ENCODE assay signal across 21 cellular contexts in genomic region chr15:89926158-89926557, GRCh38. TPM values are rescaled to one million over a fixed set of nuclear protein-coding genes. Genes with fewer than 3 reads are reported as not detected.
DNase-seq lines count a peak whose midpoint lies in the region; ATAC-seq, FAIRE-seq and TF ChIP-seq lines count a peak whose summit lies in the region.
"Had no signal": no experiment of that assay in that cellular context is flagged by ENCODE, and none has a peak within 500 bp of the region (broad histone marks: within the 10 kb centered on the region; RNA-seq: fewer than 3 reads in every experiment).

No MANE protein-coding gene starts in this region.

- WGBS in liver = 65% methylated on average over 2 of the region's 2 CpGs
- 50% methylated on average over 2 of the region's 2 CpGs for WGBS in HepG2 (ENCODE audit: low lambda C conversion rate)

- H3K36me3 ChIP-seq in liver (ENCODE audit: control insufficient read depth in 4 of 4, insufficient read depth in 3 of 4, low read depth in 1 of 4, low read length in 3 of 4) (no peaks in the 10 kb centered on the region), HepG2 (replicated peaks in 1 of 2; ENCODE audit: control insufficient read depth in 1 of 2, insufficient read depth in 2 of 2, low read length in 2 of 2) (no peaks in the 10 kb centered on the region)

- no peak for TF ChIP-seq RAD21 in liver (IDR thresholded peaks at IDR 0.05)
- TF ChIP-seq RAD21 in HepG2 (CRISPR knock-in tag; IDR thresholded peaks at IDR 0.05) = no peak

- FAIRE-seq in HepG2 (lab: Jason Lieb, UNC) = no peak
- FAIRE-seq in D721Med (lab: Jason Lieb, UNC) = no peak

- POLR2A ChIA-PET in HepG2 (lab: Yijun Ruan, JAX) = no interaction called here

- no peak overlapping the region for H3K27ac ChIP-seq in liver (ENCODE audit: low read depth in 1 of 2, low read length in 2 of 2)
- H3K27ac ChIP-seq in HepG2 (ENCODE audit: extremely low read length, insufficient read depth, low read length) = no peak overlapping the region
- peak overlapping the region; percentile 83 for H3K27ac ChIP-seq in VCaP
- H3K27ac ChIP-seq: C4-2B had no signal

- H3K27me3 ChIP-seq in liver (ENCODE audit: control insufficient read depth in 4 of 4, insufficient read depth in 4 of 4, low read length in 3 of 4) (no peaks in the 10 kb centered on the region), HepG2 (ENCODE audit: control insufficient read depth in 1 of 2, insufficient read depth in 2 of 2, low read length in 2 of 2) (0 out of 5 replicates have a peak, but pooled peaks cover 0 to 3% of the 10 kb centered on the region in 2 experiments)

- no TSS peak for BruUV-seq in HepG2 (replicated peaks; lab: Mats Ljungman, UMichigan)

- no peak overlapping the region for H2AFZ ChIP-seq in HepG2 (ENCODE audit: low read length)

- TF ChIP-seq EP300 in HepG2 (IDR thresholded peaks at IDR 0.05; ENCODE audit: low read depth in 2 of 2, low read length in 2 of 2) (no peak), HepG2 (CRISPR knock-in tag; IDR thresholded peaks at IDR 0.05; ENCODE audit: borderline replicate concordance) (no peak)

- intact Hi-C loops in HepG2 (cut with micrococcal nuclease; ENCODE audit: unreplicated experiment) = no loop called here

- TF ChIP-seq POLR2A in HepG2 (IDR thresholded peaks at IDR 0.05; ENCODE audit: insufficient read depth in 1 of 2, low read depth in 2 of 2, low read length in 2 of 2) = no peak

- H3K4me1 ChIP-seq in liver (ENCODE audit: control insufficient read depth in 4 of 4, insufficient read depth in 4 of 4, low read length in 3 of 4) = peaks cover 0 to 13% (median 3%) of the 10 kb centered on the region in 4 donors
- H3K4me1 ChIP-seq in HepG2 (ENCODE audit: insufficient read depth, low read length) = peaks cover 22% of the 10 kb centered on the region

- no peaks in the 10 kb centered on the region for H3K79me2 ChIP-seq in HepG2 (ENCODE audit: insufficient read depth, low read length)

- CTCF ChIA-PET in HepG2 (lab: Yijun Ruan, JAX; ENCODE audit: low intra/inter-chr PET ratio, low total read pairs) = no interaction called here

- H3K9ac ChIP-seq in liver (ENCODE audit: low read depth in 1 of 2, low read length in 2 of 2) (no peak overlapping the region), HepG2 (ENCODE audit: insufficient read depth, low read depth, low read length) (no peak overlapping the region)

- H3K4me3 ChIP-seq in liver (ENCODE audit: low read depth in 1 of 3, low read length in 3 of 3) (no peak overlapping the region), HepG2 (replicated peaks in 1 of 3; ENCODE audit: insufficient read depth in 1 of 3, low read depth in 2 of 3, low read length in 3 of 3) (no peak overlapping the region)

- H3K9me3 ChIP-seq in liver (ENCODE audit: control insufficient read depth in 4 of 4, low read length in 3 of 4) = no peaks in the 10 kb centered on the region
- H3K9me3 ChIP-seq in HepG2 (ENCODE audit: low read length) = no peaks in the 10 kb centered on the region

- in situ Hi-C loops in HepG2 (cut with HindIII; ENCODE audit: extremely low pct_ligation_motif_present, low pct_unique_long_range_greater_than_20kb) = no loop called here

- ATAC-seq in HepG2 = no peak
- ATAC-seq in activated CD4-positive, CD25-positive, alpha-beta regulatory T cell treated with anti-CD3 and anti-CD28 coated beads, Interleukin-2, amount 50 U/mL, for 24 hours = no peak

- H4K20me1 ChIP-seq in HepG2 (ENCODE audit: insufficient read depth, low read length) = no peaks in the 10 kb centered on the region

- TF ChIP-seq CTCF in liver (IDR thresholded peaks at IDR 0.05; ENCODE audit: low read depth, low read length, missing input control) = no peak
- TF ChIP-seq CTCF in HepG2 (CRISPR knock-in tag; IDR thresholded peaks at IDR 0.05) = no peak
- TF ChIP-seq CTCF in VCaP (conservative IDR thresholded peaks at IDR 0.05) = no peak
- no peak for TF ChIP-seq CTCF in D721Med (IDR thresholded peaks at IDR 0.05; ENCODE audit: insufficient read depth, missing control alignments)

- no peak overlapping the region for H3K4me2 ChIP-seq in HepG2 (ENCODE audit: low read depth, low read length)

- DNase-seq in HepG2 (ENCODE audit: low spot score) = no peak
- peak; percentile 56 for DNase-seq in fibroblast of the conjunctiva (ENCODE audit: low read depth)
- DNase-seq in HCEC 1CT = no peak
- no peak for DNase-seq in foreskin melanocyte
- DNase-seq in D721Med (ENCODE audit: insufficient read length, low spot score) = no peak
- DNase-seq: 8988T; COR-L47; DMS153; H7; KBM-7; MV-4-11; NCI-H1417; NCI-H187 treated with DMSO at 0.1 percent for 48 hours; NCI-H446; NK-92 treated with Interleukin-12 subunit alpha and Interleukin-12 subunit beta, amount 100 ng/mL, for 24 hours; RPMI8226 had no signal

RNA-seq across cellular contexts. Expression of gene ARPIN, which starts 13.4 kb away (rescaled TPM):
- total RNA-seq in liver (1 to 10 TPM; 3.9 to 7.2 TPM), HepG2 (2016; rRNA removed; fragmentation: Illumina TruSeq; extraction: Trizol) (5.0 and 5.3 TPM in 2 replicates)
- polyA plus RNA-seq in liver (1 to 10 TPM; 1.6 to 3.2 TPM), HepG2 (2011; rRNA removed) (2.8 and 2.9 TPM in 2 replicates)
- 1.2 and 1.7 TPM in 2 replicates for total RNA-seq in HepG2 (2016; cell fraction: cytosol; rRNA removed; fragmentation: Illumina TruSeq; extraction: Trizol; ENCODE audit: low read depth)
- 4.1 and 5.0 TPM in 2 replicates for total RNA-seq in HepG2 (2016; cell fraction: insoluble cytoplasmic fraction; rRNA removed; fragmentation: Illumina TruSeq; extraction: Trizol)
- total RNA-seq in HepG2 (2016; cell fraction: membrane; rRNA removed; fragmentation: Illumina TruSeq; extraction: Trizol) = 2.6 and 2.8 TPM in 2 replicates
- total RNA-seq in HepG2 (2016; cell fraction: nucleus; rRNA removed; fragmentation: Illumina TruSeq; extraction: Trizol) = 4.1 and 5.5 TPM in 2 replicates
- 1.7 and 2.2 TPM in 2 replicates for polyA plus RNA-seq in HepG2 (2011; cell fraction: cytosol; rRNA removed)
- 3.2 and 3.8 TPM in 2 replicates for polyA plus RNA-seq in HepG2 (2011; cell fraction: nucleus; rRNA removed)
- polyA plus RNA-seq in HepG2 (2012) = 1.8 and 3.2 TPM in 2 replicates
- 0.83 and 1.00 TPM in 2 replicates for polyA plus RNA-seq in HepG2 (2016; cell fraction: cytosol; fragmentation: Illumina TruSeq; extraction: Trizol; ENCODE audit: low read depth)
- polyA plus RNA-seq in HepG2 (2016; cell fraction: insoluble cytoplasmic fraction; fragmentation: Illumina TruSeq; extraction: Trizol; ENCODE audit: low read depth) = 4.0 and 4.8 TPM in 2 replicates
- polyA plus RNA-seq in HepG2 (2016; cell fraction: membrane; fragmentation: Illumina TruSeq; extraction: Trizol; ENCODE audit: low read depth) = 1.8 TPM in 2 replicates
- 4.8 and 6.0 TPM in 2 replicates for polyA plus RNA-seq in HepG2 (2016; cell fraction: nucleus; fragmentation: Illumina TruSeq; extraction: Trizol; ENCODE audit: insufficient read depth, low read depth)
- polyA minus RNA-seq in HepG2 (2011; rRNA and poly(A)+ RNA removed; ENCODE audit: low replicate concordance) = 4.6 and 18.8 TPM in 2 replicates
- polyA minus RNA-seq in HepG2 (2011; cell fraction: cytosol; rRNA and poly(A)+ RNA removed) = 1.5 and 1.8 TPM in 2 replicates
- 4.5 and 6.6 TPM in 2 replicates for polyA minus RNA-seq in HepG2 (2011; cell fraction: nucleus; rRNA and poly(A)+ RNA removed)
- total RNA-seq: OCI-LY7 had no signal

RNA-seq across cellular contexts. Expression of gene AP3S2, which starts 32.4 kb away (rescaled TPM):
- 10 to 100 TPM; 24.1 to 73.5 TPM for total RNA-seq in liver
- 10 to 100 TPM in 1 of 2 donors, 1 to 10 TPM in 1; 8.4 to 27.6 TPM for polyA plus RNA-seq in liver
- 44.4 and 69.5 TPM in 2 replicates for total RNA-seq in HepG2 (2016; rRNA removed; fragmentation: Illumina TruSeq; extraction: Trizol)
- 14.8 and 16.1 TPM in 2 replicates for total RNA-seq in HepG2 (2016; cell fraction: cytosol; rRNA removed; fragmentation: Illumina TruSeq; extraction: Trizol; ENCODE audit: low read depth)
- 44.6 and 83.7 TPM in 2 replicates for total RNA-seq in HepG2 (2016; cell fraction: insoluble cytoplasmic fraction; rRNA removed; fragmentation: Illumina TruSeq; extraction: Trizol)
- 19.4 and 21.8 TPM in 2 replicates for total RNA-seq in HepG2 (2016; cell fraction: membrane; rRNA removed; fragmentation: Illumina TruSeq; extraction: Trizol)
- 26.9 and 31.9 TPM in 2 replicates for total RNA-seq in HepG2 (2016; cell fraction: nucleus; rRNA removed; fragmentation: Illumina TruSeq; extraction: Trizol)
- polyA plus RNA-seq in HepG2 (2011; rRNA removed) = 16.5 and 17.6 TPM in 2 replicates
- polyA plus RNA-seq in HepG2 (2011; cell fraction: cytosol; rRNA removed) = 13.1 and 25.8 TPM in 2 replicates
- 10.5 and 11.5 TPM in 2 replicates for polyA plus RNA-seq in HepG2 (2011; cell fraction: nucleus; rRNA removed)
- polyA plus RNA-seq in HepG2 (2012) = 22.0 and 35.9 TPM in 2 replicates
- 4.3 and 5.8 TPM in 2 replicates for polyA plus RNA-seq in HepG2 (2016; cell fraction: cytosol; fragmentation: Illumina TruSeq; extraction: Trizol; ENCODE audit: low read depth)
- 44.5 and 54.7 TPM in 2 replicates for polyA plus RNA-seq in HepG2 (2016; cell fraction: insoluble cytoplasmic fraction; fragmentation: Illumina TruSeq; extraction: Trizol; ENCODE audit: low read depth)
- polyA plus RNA-seq in HepG2 (2016; cell fraction: membrane; fragmentation: Illumina TruSeq; extraction: Trizol; ENCODE audit: low read depth) = 8.7 and 9.0 TPM in 2 replicates
- polyA plus RNA-seq in HepG2 (2016; cell fraction: nucleus; fragmentation: Illumina TruSeq; extraction: Trizol; ENCODE audit: insufficient read depth, low read depth) = 14.9 and 16.6 TPM in 2 replicates
- 52.1 and 55.9 TPM in 2 replicates for polyA minus RNA-seq in HepG2 (2011; rRNA and poly(A)+ RNA removed; ENCODE audit: low replicate concordance)
- 20.8 and 31.4 TPM in 2 replicates for polyA minus RNA-seq in HepG2 (2011; cell fraction: cytosol; rRNA and poly(A)+ RNA removed)
- 37.1 and 44.4 TPM in 2 replicates for polyA minus RNA-seq in HepG2 (2011; cell fraction: nucleus; rRNA and poly(A)+ RNA removed)
